Comparison of ENCODE assay signal across 17 cellular contexts in genomic region chr3:3065876-3066275, GRCh38. TPM values are rescaled to one million over a fixed set of nuclear protein-coding genes. Genes with fewer than 3 reads are reported as not detected.
DNase-seq lines count a peak whose midpoint lies in the region; ATAC-seq, FAIRE-seq and TF ChIP-seq lines count a peak whose summit lies in the region.
"Had no signal": no experiment of that assay in that cellular context is flagged by ENCODE, and none has a peak within 500 bp of the region (broad histone marks: within the 10 kb centered on the region; RNA-seq: fewer than 3 reads in every experiment).

No MANE protein-coding gene starts in this region.

- no peak for TF ChIP-seq CTCF in upper lobe of left lung (IDR thresholded peaks at IDR 0.05)

- 61 to 93% (median 84%) methylated on average over 2 of the region's 2 CpGs for WGBS in small intestine, 3 donors
- 82 to 86% methylated on average over 2 of the region's 2 CpGs for WGBS in upper lobe of left lung, 2 donors

- TF ChIP-seq EP300 in upper lobe of left lung (IDR thresholded peaks at IDR 0.05) = no peak

- no peaks in the 10 kb centered on the region for H3K9me3 ChIP-seq in small intestine (ENCODE audit: control insufficient read depth, low read depth)
- H3K9me3 ChIP-seq in upper lobe of left lung = no peaks in the 10 kb centered on the region
- H3K9me3 ChIP-seq: SK-N-SH had no signal

- H3K4me3 ChIP-seq in small intestine (ENCODE audit: low read depth in 1 of 2, low read length in 2 of 2) (no peak overlapping the region), upper lobe of left lung (no peak overlapping the region)

- H3K27me3 ChIP-seq in small intestine (ENCODE audit: control insufficient read depth in 2 of 2, insufficient read depth in 2 of 2, low read length in 2 of 2) (no peaks in the 10 kb centered on the region), upper lobe of left lung (no peaks in the 10 kb centered on the region)

- TF ChIP-seq POLR2A in upper lobe of left lung (IDR thresholded peaks at IDR 0.05) = no peak

- FAIRE-seq in small intestine (lab: Jason Lieb, UNC) = no peak
- FAIRE-seq: HepG2 had no signal

- H3K4me1 ChIP-seq in small intestine (ENCODE audit: control insufficient read depth in 2 of 2, insufficient read depth in 1 of 2, low read depth in 1 of 2, low read length in 1 of 2) (no peaks in the 10 kb centered on the region), upper lobe of left lung (peaks cover 0 to 5% (median 0%) of the 10 kb centered on the region in 4 donors)

- no peaks in the 10 kb centered on the region for H3K36me3 ChIP-seq in small intestine (ENCODE audit: control insufficient read depth in 2 of 2, insufficient read depth in 2 of 2, low read length in 2 of 2)
- no peaks in the 10 kb centered on the region for H3K36me3 ChIP-seq in upper lobe of left lung

- ATAC-seq in GM18907 (IDR thresholded peaks at IDR 0.05; ENCODE audit: unreplicated experiment) = peak; percentile 49
- ATAC-seq in HG02885 (IDR thresholded peaks at IDR 0.05; ENCODE audit: poor library complexity, unreplicated experiment) = peak; percentile 40
- ATAC-seq in upper lobe of left lung (ENCODE audit: low FRiP score in 2 of 2) = no peak
- ATAC-seq: HepG2, left ventricle myocardium superior had no signal

- H3K27ac ChIP-seq in small intestine (ENCODE audit: low read depth in 1 of 2, low read length in 1 of 2) = no peak overlapping the region
- H3K27ac ChIP-seq in upper lobe of left lung = no peak overlapping the region

- DNase-seq in astrocyte of the hippocampus (ENCODE audit: low read depth, low spot score) = peak; percentile 52
- peak; percentile 26 for DNase-seq in small intestine
- DNase-seq in NCI-H2196 (lab: John Stamatoyannopoulos, UW; ENCODE audit: unreplicated experiment) = no peak
- no peak for DNase-seq in hippocampal formation (lab: John Stamatoyannopoulos, UW)
- no peak for DNase-seq in upper lobe of left lung
- DNase-seq: activated effector memory CD4-positive, alpha-beta T cell treated with anti-CD3 and anti-CD28 coated beads, Interleukin-2, amount 50 U/mL, for 16 hours; amniotic stem cell; COR-L47; foreskin melanocyte; left ventricle myocardium superior; NCI-H2029 treated with DMSO at 0.1 percent for 48 hours; NCI-H524; SK-N-SH; substantia nigra had no signal

RNA-seq across cellular contexts. Expression of gene IL5RA, which starts 44.3 kb away (rescaled TPM):
- polyA plus RNA-seq in small intestine = under 1 TPM in 2 of 3 donors, not detected in 1; 0.15 to 0.81 TPM
- 10 to 100 TPM in 1 of 6 donors, 1 to 10 TPM in 4, under 1 TPM in 1; 0.46 to 17.7 (median 3.7) TPM for total RNA-seq in upper lobe of left lung
- total RNA-seq: HepG2 had no signal
- polyA plus RNA-seq: HepG2, SK-N-SH had no signal

Comparison
In these comparisons a context has a peak if more than half of its experiments do, and no peak if none do; other contexts are left out.
1. ATAC-seq: peak in GM18907 (single experiment) and HG02885 (single experiment); none in upper lobe of left lung (0 of 2).
2. DNase-seq: peak in astrocyte of the hippocampus (single experiment) and small intestine (single experiment); none in NCI-H2196 (single experiment), hippocampal formation (0 of 2) and upper lobe of left lung (0 of 2).